24 cellular contexts compared by ENCODE assay signal in the genomic region with DNA sequence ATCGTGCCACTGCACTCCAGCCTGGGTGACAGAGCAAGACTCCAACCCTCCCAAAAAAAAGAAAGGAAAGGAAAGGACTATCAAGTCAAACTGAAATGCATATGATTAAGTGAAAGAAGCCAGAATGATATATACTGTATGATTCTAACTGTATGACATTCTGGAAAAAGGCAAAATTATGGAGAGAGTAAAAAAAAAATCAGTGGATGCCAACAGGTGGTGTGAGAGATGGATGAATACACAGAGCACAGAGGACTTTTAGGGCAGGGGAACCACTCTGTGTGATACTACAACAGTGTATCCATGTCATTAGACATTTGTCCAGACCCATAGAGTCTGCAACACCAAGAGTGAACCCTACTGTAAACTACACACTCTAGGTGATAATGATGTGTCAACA.
"Had no signal": no experiment of that assay in that cellular context is flagged by ENCODE, and none has a peak within 500 bp of the region (broad histone marks: within the 10 kb centered on the region; RNA-seq: fewer than 3 reads in every experiment).

No MANE protein-coding gene starts in this region.

- ATAC-seq: effector memory CD8-positive, alpha-beta T cell; esophagus mucosa; gastrocnemius medialis; heart right ventricle; left cardiac atrium; left lung; left ventricle myocardium superior; lower lobe of right lung; mucosa of descending colon; naive thymus-derived CD8-positive, alpha-beta T cell had no signal

- H3K4me3 Mint-ChIP-seq: dendritic cell treated with granulocyte-macrophage colony-stimulating factor and Interleukin-4, amounts not matched to agents 40 ng/mL and 50 ng/mL, for 4 days; effector memory CD8-positive, alpha-beta T cell; endodermal cell; mesothelial cell of epicardium; naive B cell; naive thymus-derived CD8-positive, alpha-beta T cell had no signal

- DNase-seq: cortex of kidney; effector CD8-positive, alpha-beta T cell; effector memory CD8-positive, alpha-beta T cell; erythroblast; esophagus squamous epithelium; foreskin fibroblast; foreskin melanocyte; gastrocnemius medialis; glutamatergic neuron; head of caudate nucleus; heart right ventricle; hippocampal formation; left cardiac atrium; left lung; left ventricle myocardium superior; lower lobe of right lung; mesenchymal stem cell; mucosa of descending colon; naive B cell; naive thymus-derived CD8-positive, alpha-beta T cell had no signal

- H3K9me3 ChIP-seq: esophagus squamous epithelium, gastrocnemius medialis, heart right ventricle, left lung, lower lobe of right lung, mucosa of descending colon had no signal

- H3K36me3 Mint-ChIP-seq: mesothelial cell of epicardium; naive B cell; naive thymus-derived CD8-positive, alpha-beta T cell had no signal

- H3K27ac Mint-ChIP-seq: dendritic cell treated with granulocyte-macrophage colony-stimulating factor and Interleukin-4, amounts not matched to agents 40 ng/mL and 50 ng/mL, for 4 days; effector memory CD8-positive, alpha-beta T cell; endodermal cell; mesothelial cell of epicardium; naive B cell; naive thymus-derived CD8-positive, alpha-beta T cell had no signal
